In the genomic region with DNA sequence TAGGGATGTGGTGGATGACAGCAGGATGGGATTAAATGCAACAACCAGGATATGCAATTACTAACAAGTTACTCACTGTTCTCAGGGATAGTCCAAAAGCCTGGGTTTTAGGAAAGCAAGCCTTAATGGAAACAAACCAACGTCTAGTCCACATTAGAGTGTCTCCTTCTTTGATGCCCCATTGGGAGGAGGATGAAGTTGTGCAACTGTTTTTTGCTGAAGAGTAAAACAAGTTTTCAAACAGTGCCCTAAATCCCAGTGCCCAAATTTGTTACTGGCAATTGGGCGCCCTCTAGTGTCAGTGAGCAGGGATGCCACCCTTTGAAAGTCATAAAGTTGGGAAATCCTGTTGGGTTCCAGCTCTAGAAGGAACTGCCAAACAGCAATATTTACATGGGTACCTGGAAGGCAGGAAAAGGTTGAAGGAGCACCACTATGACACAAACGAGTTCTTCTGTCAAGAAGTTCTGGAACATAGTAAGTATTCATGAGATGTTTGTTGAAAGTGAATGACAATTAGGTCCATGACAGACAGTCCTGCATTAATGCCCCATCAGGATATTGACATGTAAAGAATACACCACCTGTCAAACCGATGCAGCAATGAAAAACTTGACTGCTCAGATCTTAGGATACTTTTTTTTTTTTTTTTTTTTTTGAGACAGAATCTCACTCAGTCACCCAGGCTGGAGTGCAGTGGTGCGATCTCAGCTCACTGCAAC, we compare ENCODE assay signal across 9 cellular contexts. TPM values are rescaled to one million over a fixed set of nuclear protein-coding genes. Genes with fewer than 3 reads are reported as not detected.
DNase-seq lines count a peak whose midpoint lies in the region; ATAC-seq and TF ChIP-seq lines count a peak whose summit lies in the region.
"Had no signal": no experiment of that assay in that cellular context is flagged by ENCODE, and none has a peak within 500 bp of the region (broad histone marks: within the 10 kb centered on the region; RNA-seq: fewer than 3 reads in every experiment).

No MANE protein-coding gene starts in this region.

- H3K27me3 Mint-ChIP-seq in activated T-helper 2 cell treated with anti-CD3 and anti-CD28 coated beads, Interferon-gamma antibody, Interleukin-2, Interleukin-4, amounts not matched to agents 10 μg/mL and 5 μg/mL and 100 μg/mL, durations not matched to agents 14 hours and 24 hours and 36 hours (ENCODE audit: low read depth): peaks cover 55% of the 10 kb centered on the region

- H3K36me3 Mint-ChIP-seq in activated T-helper 2 cell treated with anti-CD3 and anti-CD28 coated beads, Interferon-gamma antibody, Interleukin-2, Interleukin-4, amounts not matched to agents 10 μg/mL and 5 μg/mL and 100 μg/mL, durations not matched to agents 14 hours and 24 hours and 36 hours (ENCODE audit: low read depth): no peaks in the 10 kb centered on the region

- H3K27me3 ChIP-seq in IMR-90 (ENCODE audit: control insufficient read depth, insufficient read depth, low read length) (no peaks in the 10 kb centered on the region), MG63 (no peaks in the 10 kb centered on the region)

- peak overlapping the region; percentile 81; the same call in 1 of the 2 replicates for H2AK5ac ChIP-seq in IMR-90 (ENCODE audit: low read depth, low read length)

- no peak overlapping the region for H3K56ac ChIP-seq in IMR-90 (ENCODE audit: extremely low read depth, insufficient read depth, low read length)

- H2BK20ac ChIP-seq in IMR-90 (ENCODE audit: low read depth, low read length): peak overlapping the region; percentile 94

- H3K27ac ChIP-seq in IMR-90 (ENCODE audit: insufficient read depth, low read length): no peak overlapping the region

- no peaks in the 10 kb centered on the region for H4K20me1 ChIP-seq in IMR-90 (ENCODE audit: insufficient read depth, low read length)

- peak overlapping the region in 1 of 2 experiments; percentile 82; a peak in 1 of 4 replicates for H4K8ac ChIP-seq in IMR-90 (ENCODE audit: low read depth in 2 of 2, low read length in 2 of 2)

- H3K9me3 Mint-ChIP-seq in activated T-helper 2 cell treated with anti-CD3 and anti-CD28 coated beads, Interferon-gamma antibody, Interleukin-2, Interleukin-4, amounts not matched to agents 10 μg/mL and 5 μg/mL and 100 μg/mL, durations not matched to agents 14 hours and 24 hours and 36 hours: no peaks in the 10 kb centered on the region
- H3K9me3 Mint-ChIP-seq: T-helper 1 cell treated with Interleukin-12 subunit alpha and Interleukin-12 subunit beta and Interleukin-4 antibody, amounts not matched to agents 30 μg/mL and 1 μg/mL, for 36 hours had no signal

- H3K9ac ChIP-seq in IMR-90 (ENCODE audit: low read depth, low read length): no peak overlapping the region

- H3K23ac ChIP-seq in IMR-90 (ENCODE audit: low read depth, low read length): 0 out of 2 replicates have a peak overlapping the region, but pooled peaks have one; percentile 5

- peak overlapping the region; percentile 26; the same call in 1 of the 2 replicates for H3K18ac ChIP-seq in IMR-90 (ENCODE audit: low read depth, low read length)

- peak overlapping the region; percentile 10 for H2AFZ ChIP-seq in IMR-90 (replicated peaks; ENCODE audit: low read length, poor library complexity)

- H4K91ac ChIP-seq in IMR-90 (ENCODE audit: insufficient read depth, low read depth, low read length): peak overlapping the region; percentile 82

- H3K9me3 ChIP-seq in IMR-90 (ENCODE audit: control insufficient read depth, insufficient read depth, low read length): no peaks in the 10 kb centered on the region
- H3K9me3 ChIP-seq in MG63: no peaks in the 10 kb centered on the region

- no peak overlapping the region for H3K27ac Mint-ChIP-seq in activated T-helper 2 cell treated with anti-CD3 and anti-CD28 coated beads, Interferon-gamma antibody, Interleukin-2, Interleukin-4, amounts not matched to agents 10 μg/mL and 5 μg/mL and 100 μg/mL, durations not matched to agents 14 hours and 24 hours and 36 hours
- H3K27ac Mint-ChIP-seq: T-helper 1 cell treated with Interleukin-12 subunit alpha and Interleukin-12 subunit beta and Interleukin-4 antibody, amounts not matched to agents 30 μg/mL and 1 μg/mL, for 36 hours had no signal

- peak; percentile 95 for TF ChIP-seq RAD21 in IMR-90 (IDR thresholded peaks at IDR 0.05; ENCODE audit: low read length)

- no peak overlapping the region for H2AK9ac ChIP-seq in IMR-90 (replicated peaks; ENCODE audit: low read depth, low read length, poor library complexity)

- no TSS peak for BruUV-seq in IMR-90 (replicated peaks; lab: Mats Ljungman, UMichigan)

- peaks cover 12% of the 10 kb centered on the region for H3K4me1 Mint-ChIP-seq in activated T-helper 2 cell treated with anti-CD3 and anti-CD28 coated beads, Interferon-gamma antibody, Interleukin-2, Interleukin-4, amounts not matched to agents 10 μg/mL and 5 μg/mL and 100 μg/mL, durations not matched to agents 14 hours and 24 hours and 36 hours (ENCODE audit: low read depth)

- no peak overlapping the region for H3K4me3 Mint-ChIP-seq in activated T-helper 2 cell treated with anti-CD3 and anti-CD28 coated beads, Interferon-gamma antibody, Interleukin-2, Interleukin-4, amounts not matched to agents 10 μg/mL and 5 μg/mL and 100 μg/mL, durations not matched to agents 14 hours and 24 hours and 36 hours (ENCODE audit: low read depth)
- H3K4me3 Mint-ChIP-seq: T-helper 1 cell treated with Interleukin-12 subunit alpha and Interleukin-12 subunit beta and Interleukin-4 antibody, amounts not matched to agents 30 μg/mL and 1 μg/mL, for 36 hours had no signal

- H2BK5ac ChIP-seq in IMR-90 (ENCODE audit: low read depth, low read length, poor library complexity, severe bottlenecking): peak overlapping the region; percentile 37

- peak; percentile 95 for TF ChIP-seq CTCF in IMR-90 (conservative IDR thresholded peaks at IDR 0.05; ENCODE audit: low read depth, low read length)
- peak; percentile 98 for TF ChIP-seq CTCF in fibroblast of villous mesenchyme (IDR thresholded peaks at IDR 0.05; ENCODE audit: insufficient read depth, low read depth, low read length)
- TF ChIP-seq CTCF in omental fat pad (IDR thresholded peaks at IDR 0.05): peak in 2 of 3 donors; percentile 33 to 83

- H4K5ac ChIP-seq in IMR-90 (ENCODE audit: low read depth, low read length): peak overlapping the region; percentile 1; the same call in 1 of the 2 replicates

- ATAC-seq in IMR-90 (ENCODE audit: low read depth) (peak; percentile 66), omental fat pad (ENCODE audit: low FRiP score) (peak; percentile 48), GM21717 (IDR thresholded peaks at IDR 0.05; ENCODE audit: unreplicated experiment) (no peak)

- in situ Hi-C loops in IMR-90 (cut with MboI; ENCODE audit: low sequenced_read_pairs): loop anchor here (5.0 kb wide), 1 partner anchor 388 kb away; no protein-coding TSS in a partner anchor

- peak overlapping the region; percentile 44 for H3K14ac ChIP-seq in IMR-90 (replicated peaks; ENCODE audit: low read depth, low read length)

- H2BK15ac ChIP-seq in IMR-90 (ENCODE audit: low read depth, low read length): peak overlapping the region; percentile 59; the same call in 2 of the 3 replicates

- peak overlapping the region; percentile 89 for H2BK120ac ChIP-seq in IMR-90 (ENCODE audit: low read depth, low read length)

- no peaks in the 10 kb centered on the region for H3K79me1 ChIP-seq in IMR-90 (ENCODE audit: low read depth in 1 of 2, low read length in 2 of 2)

- H3K4me2 ChIP-seq in IMR-90 (ENCODE audit: low read depth, low read length): no peak overlapping the region

- no peak overlapping the region for H3K4me3 ChIP-seq in IMR-90 (ENCODE audit: insufficient read depth, low read depth, low read length)
- H3K4me3 ChIP-seq in fibroblast of villous mesenchyme (ENCODE audit: low read depth, low read length): no peak overlapping the region
- no peak overlapping the region for H3K4me3 ChIP-seq in MG63

- TF ChIP-seq POLR2A in IMR-90 (IDR thresholded peaks at IDR 0.05; ENCODE audit: low read depth, low read length): no peak

- CTCF ChIA-PET in IMR-90 (lab: Yijun Ruan, JAX): interaction anchor here (0.7 to 3.7 kb wide), 6 partner anchors 8 to 390 kb away, joined by 3 to 60 read pairs (median 4); a partner anchor contains a TSS

- peak overlapping the region; percentile 78 for H3K4ac ChIP-seq in IMR-90 (ENCODE audit: low read depth, low read length)

- H3K4me1 ChIP-seq in IMR-90 (ENCODE audit: control insufficient read depth, insufficient read depth, low read length): peaks cover 18% of the 10 kb centered on the region

- POLR2A ChIA-PET in IMR-90 (lab: Charles Lee; ENCODE audit: unreplicated experiment): no interaction called here

- WGBS in IMR-90 (ENCODE audit: extremely low coverage in 2 of 2, insufficient read length in 1 of 2), 2 experiments: no CpG with 5 or more reads among the region's 5 CpGs

- H3K36me3 ChIP-seq in IMR-90 (ENCODE audit: control insufficient read depth, insufficient read depth, low read length) (no peaks in the 10 kb centered on the region), MG63 (no peaks in the 10 kb centered on the region)

- intact Hi-C loops in IMR-90 (cut with micrococcal nuclease): loop anchor here (1.0 to 5.0 kb wide), 3 partner anchors 43 to 388 kb away; no protein-coding TSS in a partner anchor
- intact Hi-C loops in activated T-helper 2 cell treated with anti-CD3 and anti-CD28 coated beads, Interferon-gamma antibody, Interleukin-2, Interleukin-4, amounts not matched to agents 10 μg/mL and 5 μg/mL and 100 μg/mL, durations not matched to agents 14 hours and 24 hours and 36 hours (cut with micrococcal nuclease): loop anchor here (1.0 kb wide), 1 partner anchor 388 kb away; no protein-coding TSS in a partner anchor

- H3K9me1 ChIP-seq in IMR-90 (ENCODE audit: insufficient read depth, low read length): peaks cover 11% of the 10 kb centered on the region; the same call in 1 of the 2 replicates

- peak; percentile 30 for DNase-seq in DMS 273 treated with DMSO at 0.1 percent for 48 hours (lab: John Stamatoyannopoulos, UW)
- peak; percentile 81 for DNase-seq in IMR-90
- peak; percentile 55 for DNase-seq in RPMI8226
- DNase-seq in activated T-helper 2 cell treated with anti-CD3 and anti-CD28 coated beads, Interferon-gamma antibody, Interleukin-2, Interleukin-4, amounts not matched to agents 10 μg/mL and 5 μg/mL and 100 μg/mL, durations not matched to agents 14 hours and 24 hours and 36 hours (ENCODE audit: low spot score): peak; percentile 34
- DNase-seq in fibroblast of villous mesenchyme (ENCODE audit: low read depth): peak; percentile 84
- DNase-seq in omental fat pad (ENCODE audit: low spot score): peak; percentile 45
- DNase-seq in MG63: no peak

- dilution Hi-C loops in IMR-90 (cut with HindIII; ENCODE audit: low sequenced_read_pairs, unreplicated experiment): no loop called here

RNA-seq across cellular contexts. Expression of a gene that starts 11.1 kb away (rescaled TPM):
- total RNA-seq in IMR-90 (2012; rRNA removed): 32.8 and 48.9 TPM in 2 replicates
- 30.5 and 37.7 TPM in 2 replicates for polyA plus RNA-seq in IMR-90 (2012; rRNA removed)
- 9.5 and 12.3 TPM in 2 replicates for polyA plus RNA-seq in IMR-90 (2012; cell fraction: cytosol; rRNA removed)
- polyA plus RNA-seq in IMR-90 (2012; cell fraction: nucleus; rRNA removed; ENCODE audit: low replicate concordance): 70.5 and 136 TPM in 2 replicates
- total RNA-seq in activated T-helper 2 cell treated with anti-CD3 and anti-CD28 coated beads, Interferon-gamma antibody, Interleukin-2, Interleukin-4, amounts not matched to agents 10 μg/mL and 5 μg/mL and 100 μg/mL, durations not matched to agents 14 hours and 24 hours and 36 hours: 0.62 and 0.66 TPM in 2 replicates
- total RNA-seq in fibroblast of villous mesenchyme: 6.8 and 10.4 TPM in 2 replicates
- total RNA-seq in omental fat pad: 1 to 10 TPM in 1 of 4 donors, under 1 TPM in 3; 0.19 to 3.8 (median 0.58) TPM
- total RNA-seq in MG63 (2014; rRNA removed; shearing (Covaris generic); ENCODE audit: low replicate concordance): 2.3 and 5.6 TPM in 2 replicates

RNA-seq across cellular contexts. Expression of a gene that starts 21.3 kb away (rescaled TPM):
- total RNA-seq in IMR-90 (2012; rRNA removed) (24.7 and 29.4 TPM in 2 replicates), fibroblast of villous mesenchyme (12.5 and 14.8 TPM in 2 replicates), omental fat pad (10 to 100 TPM; 15.7 to 50.1 (median 16.4) TPM)
- 22.8 and 28.8 TPM in 2 replicates for polyA plus RNA-seq in IMR-90 (2012; rRNA removed)
- polyA plus RNA-seq in IMR-90 (2012; cell fraction: cytosol; rRNA removed): 12.6 and 23.5 TPM in 2 replicates
- polyA plus RNA-seq in IMR-90 (2012; cell fraction: nucleus; rRNA removed; ENCODE audit: low replicate concordance): 35.2 and 102 TPM in 2 replicates
- 13.2 and 17.6 TPM in 2 replicates for total RNA-seq in activated T-helper 2 cell treated with anti-CD3 and anti-CD28 coated beads, Interferon-gamma antibody, Interleukin-2, Interleukin-4, amounts not matched to agents 10 μg/mL and 5 μg/mL and 100 μg/mL, durations not matched to agents 14 hours and 24 hours and 36 hours
- 36.2 and 71.1 TPM in 2 replicates for total RNA-seq in MG63 (2014; rRNA removed; shearing (Covaris generic); ENCODE audit: low replicate concordance)
